In genomic region chr5:79284852-79285251, GRCh38 we compare ENCODE assay signal across 2 cellular contexts.
TF ChIP-seq lines count a peak whose summit lies in the region.

No MANE protein-coding gene starts in this region.

TF ChIP-seq in IMR-90, 13 proteins besides CTCF, POLR2A, EP300 and RAD21:
- TF ChIP-seq BHLHE40 (IDR thresholded peaks at IDR 0.05; ENCODE audit: low read depth, low read length), result no peak
- no peak for TF ChIP-seq MAFK (IDR thresholded peaks at IDR 0.05; ENCODE audit: low read depth, low read length)
- no peak for TF ChIP-seq RCOR1 (IDR thresholded peaks at IDR 0.05; ENCODE audit: insufficient replicate concordance, low read length)
- TF ChIP-seq USF2 (IDR thresholded peaks at IDR 0.05; ENCODE audit: low read depth, low read length), result no peak
- no peak for TF ChIP-seq SMC3 (IDR thresholded peaks at IDR 0.05; ENCODE audit: low read depth, low read length)
- no peak for TF ChIP-seq FOS (IDR thresholded peaks at IDR 0.05; ENCODE audit: low read depth, low read length)
- TF ChIP-seq RFX5 (IDR thresholded peaks at IDR 0.05; ENCODE audit: low read depth, low read length), result no peak
- no peak for TF ChIP-seq MAZ (IDR thresholded peaks at IDR 0.05; ENCODE audit: borderline replicate concordance, low read depth, low read length)
- TF ChIP-seq MXI1 (IDR thresholded peaks at IDR 0.05; ENCODE audit: borderline replicate concordance, low read depth, low read length), result no peak
- no peak for TF ChIP-seq NFE2L2 (IDR thresholded peaks at IDR 0.05; ENCODE audit: low read depth, low read length)
- no peak for TF ChIP-seq CEBPB (IDR thresholded peaks at IDR 0.05; ENCODE audit: low read depth, low read length)

TF ChIP-seq in HepG2, 621 proteins besides CTCF, POLR2A, EP300 and RAD21:
- TF ChIP-seq RERE (CRISPR knock-in tag; IDR thresholded peaks at IDR 0.05; ENCODE audit: low read depth) (no peak), ZNF20 (CRISPR knock-in tag; IDR thresholded peaks at IDR 0.05) (no peak), ZSCAN12 (CRISPR knock-in tag; IDR thresholded peaks at IDR 0.05) (no peak), ZUFSP (CRISPR knock-in tag; IDR thresholded peaks at IDR 0.05; ENCODE audit: borderline replicate concordance) (no peak), TRIM24 (CRISPR knock-in tag; IDR thresholded peaks at IDR 0.05) (no peak), NR2C2 (CRISPR knock-in tag; IDR thresholded peaks at IDR 0.05; ENCODE audit: borderline replicate concordance) (no peak), MZF1 (CRISPR knock-in tag; IDR thresholded peaks at IDR 0.05; ENCODE audit: borderline replicate concordance) (no peak), KIAA2018 (CRISPR knock-in tag; IDR thresholded peaks at IDR 0.05; ENCODE audit: borderline replicate concordance) (no peak), RORA (CRISPR knock-in tag; IDR thresholded peaks at IDR 0.05) (no peak), DMTF1 (CRISPR knock-in tag; IDR thresholded peaks at IDR 0.05) (no peak), ZSCAN22 (CRISPR knock-in tag; IDR thresholded peaks at IDR 0.05) (no peak), GMEB1 (CRISPR knock-in tag; IDR thresholded peaks at IDR 0.05; ENCODE audit: borderline replicate concordance) (no peak), ZNF678 (CRISPR knock-in tag; IDR thresholded peaks at IDR 0.05) (no peak), THAP8 (CRISPR knock-in tag; IDR thresholded peaks at IDR 0.05; ENCODE audit: borderline replicate concordance) (no peak), NR2F2 (IDR thresholded peaks at IDR 0.05; ENCODE audit: borderline replicate concordance, low read depth) (no peak), TCF7L2 (IDR thresholded peaks at IDR 0.05; ENCODE audit: low read depth, low read length) (no peak), ZNF512 (CRISPR knock-in tag; IDR thresholded peaks at IDR 0.05) (no peak), SRSF9 (IDR thresholded peaks at IDR 0.05; ENCODE audit: borderline replicate concordance, insufficient read depth, low read depth, low read length, poor library complexity, severe bottlenecking) (no peak), ZSCAN29 (CRISPR knock-in tag; conservative IDR thresholded peaks at IDR 0.05) (no peak), ZNF501 (CRISPR knock-in tag; IDR thresholded peaks at IDR 0.05) (no peak)
